In genomic region chr7:44246396-44247113, GRCh38 we compare ENCODE assay signal across 2 cellular contexts.
TF ChIP-seq lines count a peak whose summit lies in the region.

No MANE protein-coding gene starts in this region.

TF ChIP-seq in HepG2, 621 proteins besides CTCF, POLR2A, EP300 and RAD21:
- no peak for TF ChIP-seq ZNF704 (CRISPR knock-in tag; IDR thresholded peaks at IDR 0.05; ENCODE audit: borderline replicate concordance)
- peak; percentile 97 for TF ChIP-seq MNT (IDR thresholded peaks at IDR 0.05)
- TF ChIP-seq SYNCRIP (IDR thresholded peaks at IDR 0.05; ENCODE audit: insufficient read depth, low read depth, low read length), result no peak
- TF ChIP-seq PAXIP1 (CRISPR knock-in tag; conservative IDR thresholded peaks at IDR 0.05), result no peak
- TF ChIP-seq DNMT3B (CRISPR knock-in tag; conservative IDR thresholded peaks at IDR 0.05), result no peak
- no peak for TF ChIP-seq NFKBIZ (CRISPR knock-in tag; IDR thresholded peaks at IDR 0.05)

TF ChIP-seq in K562, 482 proteins besides CTCF, POLR2A, EP300 and RAD21:
- TF ChIP-seq MAX (CRISPR knock-in tag; IDR thresholded peaks at IDR 0.05), result peak; percentile 36; the same call in 1 of the 2 replicates
- no peak for TF ChIP-seq RBM39 (optimal IDR thresholded peaks at IDR 0.05; ENCODE audit: low read depth, low read length)
TF ChIP-seq in K562: peak in this region for 1.
